ENCODE assay signal across 8 cellular contexts in genomic region chrX:115642895-115643530, GRCh38.
A peak's percentile ranks its signal among the peaks of the same experiment; 100 is the strongest.
DNase-seq lines count a peak whose midpoint lies in the region; ATAC-seq, FAIRE-seq and TF ChIP-seq lines count a peak whose summit lies in the region.

No MANE protein-coding gene starts in this region.

- H3K27me3 ChIP-seq in BE2C (no peaks in the 10 kb centered on the region), foreskin keratinocyte (no peaks in the 10 kb centered on the region)

- no peaks in the 10 kb centered on the region for H3K36me3 ChIP-seq in BE2C

- H3K4me3 ChIP-seq in BE2C (ENCODE audit: low read depth, low read length) (no peak overlapping the region), GM12865 (ENCODE audit: low read depth, low read length) (no peak overlapping the region)

- TF ChIP-seq CTCF in BE2C (IDR thresholded peaks at IDR 0.05; ENCODE audit: low read depth, low read length) = peak; percentile 73
- TF ChIP-seq CTCF in GM12865 (IDR thresholded peaks at IDR 0.05; ENCODE audit: insufficient read depth, low read depth, low read length, missing control alignments) = peak; percentile 51
- peak; percentile 80 for TF ChIP-seq CTCF in foreskin keratinocyte (conservative IDR thresholded peaks at IDR 0.05)

- no peak for FAIRE-seq in GM12891 (lab: Jason Lieb, UNC)

- H3K27ac ChIP-seq in foreskin keratinocyte = no peak overlapping the region

- no peaks in the 10 kb centered on the region for H3K9me3 ChIP-seq in BE2C

- H3K4me1 ChIP-seq in BE2C = no peaks in the 10 kb centered on the region
- H3K4me1 ChIP-seq in foreskin keratinocyte = no peaks in the 10 kb centered on the region

- DNase-seq in BE2C (peak; percentile 25), GM12865 (ENCODE audit: low read depth) (peak; percentile 70), NCI-H1694 (lab: John Stamatoyannopoulos, UW) (peak; percentile 50), foreskin keratinocyte (no peak), renal cortical epithelial cell (ENCODE audit: low read depth) (peak; percentile 29), GM12891 (ENCODE audit: insufficient read length, low spot score) (no peak)
- peak; percentile 9 to 17 for DNase-seq in activated CD4-positive, alpha-beta T cell treated with anti-CD3 and anti-CD28 coated beads, Interleukin-2, amount 50 U/mL, for 48 hours

- ATAC-seq in foreskin keratinocyte (no peak), HG02973 (IDR thresholded peaks at IDR 0.05; ENCODE audit: unreplicated experiment) (no peak)

- no peak for TF ChIP-seq POLR2A in GM12891 (IDR thresholded peaks at IDR 0.05; ENCODE audit: low read depth, low read length)

TF ChIP-seq in GM12891, 5 proteins besides CTCF, POLR2A, EP300 and RAD21:
- TF ChIP-seq SPI1 (IDR thresholded peaks at IDR 0.05; ENCODE audit: low read depth, low read length) (no peak), POU2F2 (IDR thresholded peaks at IDR 0.05; ENCODE audit: low read depth, low read length) (no peak), POLR2AphosphoS5 (IDR thresholded peaks at IDR 0.05; ENCODE audit: low read depth, low read length) (no peak), TAF1 (IDR thresholded peaks at IDR 0.05; ENCODE audit: low read depth, low read length) (no peak), PAX5 (IDR thresholded peaks at IDR 0.05; ENCODE audit: insufficient read depth, low read length, severe bottlenecking) (no peak)

Comparison
In these comparisons a context has a peak if more than half of its experiments do, and no peak if none do; other contexts are left out.
1. DNase-seq: peak in BE2C (single experiment), GM12865 (single experiment), NCI-H1694 (single experiment), activated CD4-positive, alpha-beta T cell treated with anti-CD3 and anti-CD28 coated beads, Interleukin-2, amount 50 U/mL, for 48 hours (2 of 2) and renal cortical epithelial cell (single experiment); none in foreskin keratinocyte (0 of 2) and GM12891 (single experiment).
2. Peak in every context shown above with its lines, with median percentiles within 50 percentile points of each other: CTCF ChIP-seq.